Comparison of ENCODE assay signal across 27 cellular contexts in the genomic region with DNA sequence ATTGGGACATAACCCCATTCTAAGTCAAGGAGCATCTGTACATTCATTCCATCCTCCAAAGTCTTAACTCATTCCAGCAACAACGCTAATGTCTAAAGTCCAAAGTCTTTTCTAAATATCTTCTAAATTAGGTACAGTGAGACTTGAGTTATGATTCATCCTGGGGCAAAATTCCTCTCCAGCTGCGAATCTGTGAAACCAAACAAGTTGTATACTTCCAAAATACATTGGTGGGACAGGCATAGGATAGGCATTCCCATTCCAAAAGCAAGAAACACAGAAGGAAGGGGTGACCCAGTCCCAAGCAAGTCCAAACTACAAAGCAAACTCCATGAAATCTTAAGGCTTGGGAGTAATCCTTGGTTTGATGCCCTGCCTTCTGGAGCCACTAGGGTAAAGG.
"Had no signal": no experiment of that assay in that cellular context is flagged by ENCODE, and none has a peak within 500 bp of the region (broad histone marks: within the 10 kb centered on the region; RNA-seq: fewer than 3 reads in every experiment).

No MANE protein-coding gene starts in this region.

- H3K27me3 Mint-ChIP-seq: activated naive CD8-positive, alpha-beta T cell treated with anti-CD3 and anti-CD28 coated beads, Interleukin-2, amount 10 ng/mL, durations not matched to agents 7 days and 5 days had no signal

- H3K27me3 ChIP-seq: brain microvascular endothelial cell, foreskin keratinocyte, heart right ventricle, neural progenitor cell, right atrium auricular region, tibial nerve had no signal

- H3K27ac ChIP-seq: brain microvascular endothelial cell, foreskin keratinocyte, heart right ventricle, left ventricle myocardium inferior, neural progenitor cell, parathyroid adenoma, right atrium auricular region, tibial nerve had no signal

- H3K27ac Mint-ChIP-seq: activated naive CD4-positive, alpha-beta T cell treated with anti-CD3 and anti-CD28 coated beads, Interleukin-2, amount 10 ng/mL, durations not matched to agents 7 days and 5 days; activated naive CD8-positive, alpha-beta T cell treated with anti-CD3 and anti-CD28 coated beads, Interleukin-2, amount 10 ng/mL, durations not matched to agents 7 days and 5 days; effector memory CD8-positive, alpha-beta T cell; natural killer cell; neural progenitor cell; T-helper 2 cell treated with Interferon-gamma antibody and Interleukin-4, amounts not matched to agents 5 μg/mL and 100 μg/mL, for 36 hours had no signal

- H2AFZ ChIP-seq: neural progenitor cell, parathyroid adenoma had no signal

- H3K4me3 ChIP-seq: heart right ventricle, left ventricle myocardium inferior, lung, neural progenitor cell, right atrium auricular region, tibial nerve had no signal

- H3K4me2 ChIP-seq: neural progenitor cell had no signal

- H3K9me3 Mint-ChIP-seq: activated naive CD4-positive, alpha-beta T cell treated with anti-CD3 and anti-CD28 coated beads, Interleukin-2, amount 10 ng/mL, durations not matched to agents 7 days and 5 days; effector memory CD8-positive, alpha-beta T cell; natural killer cell had no signal

- H3K4me1 Mint-ChIP-seq: activated naive CD4-positive, alpha-beta T cell treated with anti-CD3 and anti-CD28 coated beads, Interleukin-2, amount 10 ng/mL, durations not matched to agents 7 days and 5 days; natural killer cell had no signal

- H3K36me3 Mint-ChIP-seq: activated naive CD4-positive, alpha-beta T cell treated with anti-CD3 and anti-CD28 coated beads, Interleukin-2, amount 10 ng/mL, durations not matched to agents 7 days and 5 days; natural killer cell; neural progenitor cell had no signal

- ATAC-seq: effector memory CD8-positive, alpha-beta T cell; foreskin keratinocyte; heart right ventricle; natural killer cell had no signal

- H3K9me3 ChIP-seq: right atrium auricular region, tibial nerve had no signal

- FAIRE-seq: astrocyte, endothelial cell of umbilical vein, islet of Langerhans had no signal

- H3K4me3 Mint-ChIP-seq: activated naive CD4-positive, alpha-beta T cell treated with anti-CD3 and anti-CD28 coated beads, Interleukin-2, amount 10 ng/mL, durations not matched to agents 7 days and 5 days; activated naive CD8-positive, alpha-beta T cell treated with anti-CD3 and anti-CD28 coated beads, Interleukin-2, amount 10 ng/mL, durations not matched to agents 7 days and 5 days; effector memory CD8-positive, alpha-beta T cell; natural killer cell; neural progenitor cell; T-helper 2 cell treated with Interferon-gamma antibody and Interleukin-4, amounts not matched to agents 5 μg/mL and 100 μg/mL, for 36 hours had no signal

- H3K79me2 ChIP-seq: parathyroid adenoma had no signal

- DNase-seq: activated CD4-positive, alpha-beta T cell treated with anti-CD3 and anti-CD28 coated beads for 4 hours; activated CD4-positive, alpha-beta T cell treated with anti-CD3 and anti-CD28 coated beads, Interleukin-2, amount 50 U/mL, for 4 hours; activated gamma-delta T cell; activated naive CD4-positive, alpha-beta T cell treated with anti-CD3 and anti-CD28 coated beads, Interleukin-2, amount 10 ng/mL, durations not matched to agents 7 days and 5 days; activated naive CD8-positive, alpha-beta T cell treated with anti-CD3 and anti-CD28 coated beads, Interleukin-2, amount 10 ng/mL, durations not matched to agents 7 days and 5 days; activated T-cell treated with anti-CD3 and anti-CD28 coated beads, Interleukin-2, amount 50 U/mL, for 1 hour; amniotic stem cell; brain microvascular endothelial cell; cortex of kidney; effector memory CD8-positive, alpha-beta T cell; heart right ventricle; left ventricle myocardium inferior; mesendoderm; natural killer cell; occipital lobe; stimulated activated CD4-positive, alpha-beta T cell treated with anti-CD3 and anti-CD28 coated beads, Interleukin-2, amount 100 ng/mL, for 48 hours; stimulated activated naive CD4-positive, alpha-beta T cell treated with Interleukin-2 at 50 U/mL for 16 hours had no signal

- H3K9ac ChIP-seq: neural progenitor cell, parathyroid adenoma had no signal

- H3K4me1 ChIP-seq: left ventricle myocardium inferior, parathyroid adenoma, right atrium auricular region had no signal

- H3K36me3 ChIP-seq: brain microvascular endothelial cell, heart right ventricle, left ventricle myocardium inferior, neural progenitor cell, right atrium auricular region, tibial nerve had no signal
